Comparison of ENCODE assay signal across 26 cellular contexts in genomic region chr7:20102970-20103369, GRCh38.
"Had no signal": no experiment of that assay in that cellular context is flagged by ENCODE, and none has a peak within 500 bp of the region (broad histone marks: within the 10 kb centered on the region; RNA-seq: fewer than 3 reads in every experiment).

No MANE protein-coding gene starts in this region.

- H3K27me3 Mint-ChIP-seq: naive B cell; natural killer cell treated with Interleukin-12 subunit alpha and Interleukin-12 subunit beta and Interleukin-15 and Interleukin-18, amount 100 ng/mL, for 72 hours; progenitor cell of endocrine pancreas; stimulated activated memory B cell treated with anti-CD40 and anti-IgM and Interleukin-4, amounts not matched to agents 10 μg/mL and 1 μg/mL and 100 μg/mL, for 72 hours; type B pancreatic cell had no signal

- H3K79me2 ChIP-seq: hepatocyte had no signal

- H2AFZ ChIP-seq: hepatocyte had no signal

- H3K27ac ChIP-seq: hepatocyte, left ventricle myocardium inferior, neutrophil, ovary, right atrium auricular region, right lobe of liver, tibial nerve, uterus had no signal

- H3K9me3 ChIP-seq: neutrophil, ovary, right atrium auricular region, right lobe of liver, tibial nerve, uterus had no signal

- H3K27ac Mint-ChIP-seq: mesothelial cell of epicardium; natural killer cell treated with Interleukin-12 subunit alpha and Interleukin-12 subunit beta and Interleukin-15 and Interleukin-18, amount 100 ng/mL, for 72 hours; progenitor cell of endocrine pancreas; stimulated activated memory B cell treated with anti-CD40 and anti-IgM and Interleukin-4, amounts not matched to agents 10 μg/mL and 1 μg/mL and 100 μg/mL, for 72 hours; type B pancreatic cell had no signal

- H3K4me3 Mint-ChIP-seq: mesothelial cell of epicardium; naive B cell; natural killer cell treated with Interleukin-12 subunit alpha and Interleukin-12 subunit beta and Interleukin-15 and Interleukin-18, amount 100 ng/mL, for 72 hours; neural crest cell; stimulated activated memory B cell treated with anti-CD40 and anti-IgM and Interleukin-4, amounts not matched to agents 10 μg/mL and 1 μg/mL and 100 μg/mL, for 72 hours; stimulated activated naive CD8-positive, alpha-beta T cell treated with anti-CD3 and anti-CD28 coated beads, Interleukin-15, amount 100 ng/mL, for 72 hours; type B pancreatic cell had no signal

- H3K4me2 ChIP-seq: hepatocyte, smooth muscle cell had no signal

- H3K4me3 ChIP-seq: hepatocyte, left ventricle myocardium inferior, lung, ovary, right atrium auricular region, right lobe of liver, smooth muscle cell, tibial nerve, uterus had no signal

- DNase-seq: islet precursor cell; left ventricle myocardium inferior; mesendoderm; naive B cell; ovary; right lobe of liver; stimulated activated CD4-positive, alpha-beta T cell treated with anti-CD3 and anti-CD28 coated beads, Interleukin-1b, Interleukin-23, amount 100 ng/mL, for 48 hours; stimulated activated CD4-positive, alpha-beta T cell treated with anti-CD3 and anti-CD28 coated beads, Interleukin-2, amount 100 ng/mL, for 48 hours; stimulated activated CD4-positive, alpha-beta T cell treated with anti-CD3 and anti-CD28 coated beads, Interleukin-4, amount 100 ng/mL, for 4 hours; stimulated activated CD8-positive, alpha-beta memory T cell treated with anti-CD3 and anti-CD28 coated beads, Interleukin-4, amount 100 ng/mL, for 48 hours; stimulated activated naive CD4-positive, alpha-beta T cell treated with Interleukin-2 at 50 U/mL for 16 hours; stimulated activated naive CD8-positive, alpha-beta T cell treated with anti-CD3 and anti-CD28 coated beads, Interleukin-15, amount 100 ng/mL, for 72 hours; substantia nigra; uterus had no signal

- H3K36me3 ChIP-seq: left ventricle myocardium inferior, neutrophil, ovary, right atrium auricular region, right lobe of liver, tibial nerve, uterus had no signal

- H3K4me1 Mint-ChIP-seq: naive B cell; neural crest cell; stimulated activated memory B cell treated with anti-CD40 and anti-IgM and Interleukin-4, amounts not matched to agents 10 μg/mL and 1 μg/mL and 100 μg/mL, for 72 hours; stimulated activated naive CD8-positive, alpha-beta T cell treated with anti-CD3 and anti-CD28 coated beads, Interleukin-15, amount 100 ng/mL, for 72 hours had no signal

- H3K9me3 Mint-ChIP-seq: mesothelial cell of epicardium; neural crest cell; stimulated activated memory B cell treated with anti-CD40 and anti-IgM and Interleukin-4, amounts not matched to agents 10 μg/mL and 1 μg/mL and 100 μg/mL, for 72 hours; stimulated activated naive CD8-positive, alpha-beta T cell treated with anti-CD3 and anti-CD28 coated beads, Interleukin-15, amount 100 ng/mL, for 72 hours; type B pancreatic cell had no signal

- H3K27me3 ChIP-seq: hepatocyte, neutrophil, ovary, right atrium auricular region, right lobe of liver, tibial nerve, uterus had no signal

- H3K36me3 Mint-ChIP-seq: mesothelial cell of epicardium; naive B cell; natural killer cell treated with Interleukin-12 subunit alpha and Interleukin-12 subunit beta and Interleukin-15 and Interleukin-18, amount 100 ng/mL, for 72 hours; stimulated activated memory B cell treated with anti-CD40 and anti-IgM and Interleukin-4, amounts not matched to agents 10 μg/mL and 1 μg/mL and 100 μg/mL, for 72 hours; type B pancreatic cell had no signal

- ATAC-seq: natural killer cell treated with Interleukin-12 subunit alpha and Interleukin-12 subunit beta and Interleukin-15 and Interleukin-18, amount 100 ng/mL, for 72 hours; right lobe of liver; stimulated activated memory B cell treated with anti-CD40 and anti-IgM and Interleukin-4, amounts not matched to agents 10 μg/mL and 1 μg/mL and 100 μg/mL, for 72 hours; stimulated activated naive CD8-positive, alpha-beta T cell treated with anti-CD3 and anti-CD28 coated beads, Interleukin-15, amount 100 ng/mL, for 72 hours had no signal
